In the genomic region with DNA sequence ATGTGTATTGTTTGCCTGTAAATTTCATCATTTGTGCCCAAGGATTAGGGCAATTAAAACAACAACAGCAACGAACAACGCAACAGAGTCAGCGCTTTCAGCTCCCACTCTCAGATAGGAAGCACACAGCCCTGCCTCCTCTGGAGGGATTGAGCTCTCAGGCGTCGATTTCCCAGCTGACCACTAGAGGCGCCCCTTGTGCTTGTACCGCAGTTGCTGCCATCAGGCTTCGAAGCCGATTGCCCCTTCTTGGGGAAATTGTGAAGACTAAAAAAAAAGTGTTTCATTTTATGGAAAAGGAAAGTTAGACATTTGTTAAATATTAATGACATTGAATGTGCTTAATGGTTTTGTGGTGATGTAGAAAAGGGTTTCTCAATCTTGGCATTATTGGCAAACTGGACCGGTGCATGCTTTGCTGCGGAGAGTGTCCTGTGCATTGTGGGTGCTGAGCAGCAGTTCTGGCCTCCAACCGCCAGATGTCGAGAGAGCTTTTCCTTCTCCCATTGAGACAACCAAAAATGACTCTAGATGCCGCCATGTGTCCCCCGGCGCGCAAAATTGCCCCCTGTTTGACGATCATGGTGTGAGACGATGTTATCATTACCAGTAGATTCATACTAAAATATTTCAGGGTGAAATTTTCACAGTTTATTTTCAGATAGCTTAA, we compare ENCODE assay signal across 9 cellular contexts.
DNase-seq lines count a peak whose midpoint lies in the region; TF ChIP-seq lines count a peak whose summit lies in the region.
"Had no signal": no experiment of that assay in that cellular context is flagged by ENCODE, and none has a peak within 500 bp of the region (broad histone marks: within the 10 kb centered on the region; RNA-seq: fewer than 3 reads in every experiment).

No MANE protein-coding gene starts in this region.

- TF ChIP-seq CTCF in MCF 10A (IDR thresholded peaks at IDR 0.05; ENCODE audit: unreplicated experiment), result peak; percentile 31
- TF ChIP-seq CTCF in breast epithelium (IDR thresholded peaks at IDR 0.05), result peak in 1 of 3 donors; percentile 27
- TF ChIP-seq CTCF in nephron progenitor cell (IDR thresholded peaks at IDR 0.05), result peak; percentile 85

- H3K27me3 ChIP-seq in breast epithelium, result no peaks in the 10 kb centered on the region

- TF ChIP-seq POLR2A in breast epithelium (IDR thresholded peaks at IDR 0.05), result no peak

- H3K4me3 Mint-ChIP-seq in MCF 10A (ENCODE audit: unreplicated experiment) (no peak overlapping the region), nephron progenitor cell (no peak overlapping the region)
- H3K4me3 Mint-ChIP-seq: activated naive CD4-positive, alpha-beta T cell treated with anti-CD3 and anti-CD28 coated beads, Interleukin-2, amount 50 U/mL, for 24 hours had no signal

- H3K27ac Mint-ChIP-seq in MCF 10A (ENCODE audit: low read depth, unreplicated experiment) (no peak overlapping the region), nephron progenitor cell (no peak overlapping the region)
- H3K27ac Mint-ChIP-seq: activated naive CD4-positive, alpha-beta T cell treated with anti-CD3 and anti-CD28 coated beads, Interleukin-2, amount 50 U/mL, for 24 hours had no signal

- POLR2A ChIA-PET in MCF 10A (lab: Yijun Ruan, JAX), result no interaction called here

- no peaks in the 10 kb centered on the region for H3K4me1 ChIP-seq in breast epithelium

- no peak overlapping the region for H3K27ac ChIP-seq in breast epithelium

- intact Hi-C loops in MCF 10A (cut with micrococcal nuclease) (loop anchor here (5.0 kb wide), 1 partner anchor 1885 kb away; no protein-coding TSS in a partner anchor), breast epithelium (cut with DNase I; ENCODE audit: low total_unique reads) (no loop called here)

- DNase-seq in MCF 10A (ENCODE audit: unreplicated experiment), result no peak
- DNase-seq in breast epithelium (ENCODE audit: low spot score in 2 of 2), result no peak
- peak; percentile 29 for DNase-seq in NCI-H1694 treated with DMSO at 0.1 percent for 48 hours (lab: John Stamatoyannopoulos, UW)
- peak; percentile 36 for DNase-seq in cerebellar cortex (ENCODE audit: low spot score)
- peak; percentile 72 for DNase-seq in nephron progenitor cell
- no peak for DNase-seq in NCI-H446 treated with DMSO at 0.1 percent for 48 hours (lab: John Stamatoyannopoulos, UW)
- DNase-seq in AG08396 (ENCODE audit: low spot score), result no peak
- DNase-seq in NCI-H1436 treated with DMSO at 0.1 percent for 48 hours (lab: John Stamatoyannopoulos, UW), result no peak

- H3K27me3 Mint-ChIP-seq in MCF 10A (ENCODE audit: insufficient read depth, unreplicated experiment) (no peaks in the 10 kb centered on the region), nephron progenitor cell (ENCODE audit: low read depth, poor library complexity) (peaks cover 14% of the 10 kb centered on the region)
- H3K27me3 Mint-ChIP-seq: activated naive CD4-positive, alpha-beta T cell treated with anti-CD3 and anti-CD28 coated beads, Interleukin-2, amount 50 U/mL, for 24 hours had no signal

- CTCF ChIA-PET in MCF 10A (lab: Yijun Ruan, JAX), result interaction anchor here (0.5 to 1.5 kb wide), 21 partner anchors 9 to 1891 kb away, joined by 3 to 5 read pairs (median 3); no protein-coding TSS in a partner anchor

- H3K9me3 Mint-ChIP-seq in MCF 10A (ENCODE audit: unreplicated experiment) (no peaks in the 10 kb centered on the region), nephron progenitor cell (no peaks in the 10 kb centered on the region)
- H3K9me3 Mint-ChIP-seq: activated naive CD4-positive, alpha-beta T cell treated with anti-CD3 and anti-CD28 coated beads, Interleukin-2, amount 50 U/mL, for 24 hours had no signal

- H3K9me3 ChIP-seq in breast epithelium, result no peaks in the 10 kb centered on the region

- no TSS peak for BruUV-seq in MCF 10A (replicated peaks; lab: Mats Ljungman, UMichigan)

- H3K36me3 ChIP-seq in breast epithelium, result no peaks in the 10 kb centered on the region

- H3K36me3 Mint-ChIP-seq in MCF 10A (ENCODE audit: insufficient read depth, unreplicated experiment) (no peaks in the 10 kb centered on the region), nephron progenitor cell (ENCODE audit: low read depth) (no peaks in the 10 kb centered on the region)
- H3K36me3 Mint-ChIP-seq: activated naive CD4-positive, alpha-beta T cell treated with anti-CD3 and anti-CD28 coated beads, Interleukin-2, amount 50 U/mL, for 24 hours had no signal

- H3K4me1 Mint-ChIP-seq in MCF 10A (ENCODE audit: insufficient read depth, unreplicated experiment) (no peaks in the 10 kb centered on the region), nephron progenitor cell (no peaks in the 10 kb centered on the region)
- H3K4me1 Mint-ChIP-seq: activated naive CD4-positive, alpha-beta T cell treated with anti-CD3 and anti-CD28 coated beads, Interleukin-2, amount 50 U/mL, for 24 hours had no signal

- H3K4me3 ChIP-seq in breast epithelium, result no peak overlapping the region

Comparison
In these comparisons a context has a peak if more than half of its experiments do, and no peak if none do; other contexts are left out.
1. DNase-seq: peak in NCI-H1694 treated with DMSO at 0.1 percent for 48 hours (single experiment), cerebellar cortex (single experiment) and nephron progenitor cell (single experiment); none in MCF 10A (single experiment), breast epithelium (0 of 2), NCI-H446 treated with DMSO at 0.1 percent for 48 hours (single experiment), AG08396 (single experiment) and NCI-H1436 treated with DMSO at 0.1 percent for 48 hours (single experiment).